In the genomic region with DNA sequence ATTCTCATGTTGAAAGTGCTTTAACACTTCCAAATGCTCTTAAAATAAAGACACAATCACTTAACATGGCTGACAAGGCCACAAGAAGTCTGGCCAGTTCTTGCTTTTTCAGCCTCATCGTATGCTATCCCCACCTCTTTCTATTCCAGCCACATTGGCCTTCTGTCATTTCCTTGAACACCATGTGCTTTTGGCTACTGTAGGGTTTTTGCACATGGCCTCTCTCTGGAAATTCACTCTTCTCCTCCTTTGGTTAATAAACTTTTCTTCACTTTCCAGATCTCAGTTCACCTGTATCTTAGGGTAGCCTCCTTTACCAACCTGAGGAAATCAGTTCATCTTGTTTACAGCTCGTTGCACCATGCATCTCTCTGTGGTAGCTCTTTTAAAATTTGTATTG, we compare ENCODE assay signal across 34 cellular contexts.
"Had no signal": no experiment of that assay in that cellular context is flagged by ENCODE, and none has a peak within 500 bp of the region (broad histone marks: within the 10 kb centered on the region; RNA-seq: fewer than 3 reads in every experiment).

No MANE protein-coding gene starts in this region.

- ATAC-seq: activated naive CD4-positive, alpha-beta T cell treated with anti-CD3 and anti-CD28 coated beads, Interleukin-2, amount 50 U/mL, for 72 hours; activated naive CD8-positive, alpha-beta T cell treated with anti-CD3 and anti-CD28 coated beads, Interleukin-2, amount 50 U/mL, for 24 hours; activated T-cell treated with anti-CD3 and anti-CD28 coated beads, Interleukin-2, amount 50 U/mL, for 4 hours; activated T-cell treated with anti-CD3 and anti-CD28 coated beads, Interleukin-2, amount 50 U/mL, for 72 hours; activated T-helper 17 cell treated with anti-CD3 and anti-CD28 coated beads, Interleukin-2, amount 50 U/mL, for 72 hours; body of pancreas had no signal

- H3K9me3 ChIP-seq: adrenal gland, ascending aorta, body of pancreas, breast epithelium had no signal

- H3K27ac ChIP-seq: adrenal gland, ascending aorta, body of pancreas, brain microvascular endothelial cell, breast epithelium, cardiac muscle cell had no signal

- DNase-seq: activated effector memory CD4-positive, alpha-beta T cell treated with anti-CD3 and anti-CD28 coated beads, Interleukin-2, amount 50 U/mL, for 16 hours; activated effector memory CD4-positive, alpha-beta T cell treated with Interleukin-2 at 50 U/mL for 16 hours; activated gamma-delta T cell; activated gamma-delta T cell treated with Interleukin-2 at 50 U/mL for 16 hours; activated naive CD4-positive, alpha-beta T cell; activated naive CD4-positive, alpha-beta T cell treated with anti-CD3 and anti-CD28 coated beads for 36 hours; activated naive CD4-positive, alpha-beta T cell treated with anti-CD3 and anti-CD28 coated beads, Interleukin-2, amount 10 ng/mL, durations not matched to agents 7 days and 5 days; activated naive CD4-positive, alpha-beta T cell treated with anti-CD3 and anti-CD28 coated beads, Interleukin-2, amount 50 U/mL, for 16 hours; activated naive CD4-positive, alpha-beta T cell treated with Interleukin-2 at 50 U/mL for 16 hours; activated naive CD8-positive, alpha-beta T cell treated with anti-CD3 and anti-CD28 coated beads for 36 hours; activated naive CD8-positive, alpha-beta T cell treated with anti-CD3 and anti-CD28 coated beads, Interleukin-2, amount 10 ng/mL, durations not matched to agents 7 days and 5 days; activated naive CD8-positive, alpha-beta T cell treated with anti-CD3 and anti-CD28 coated beads, Interleukin-2, amount 50 U/mL, for 24 hours; activated T-cell treated with anti-CD3 and anti-CD28 coated beads, Interleukin-2, amount 50 U/mL, for 1 hour; activated T-cell treated with anti-CD3 and anti-CD28 coated beads, Interleukin-2, amount 50 U/mL, for 24 hours; activated T-cell treated with anti-CD3 and anti-CD28 coated beads, Interleukin-2, amount 50 U/mL, for 4 hours; activated T-cell treated with anti-CD3 and anti-CD28 coated beads, Interleukin-2, amount 50 U/mL, for 48 hours; activated T-cell treated with anti-CD3 and anti-CD28 coated beads, Interleukin-2, amount 50 U/mL, for 72 hours; adrenal gland; amniotic stem cell; amygdala; anterior cingulate cortex; aorta; body of pancreas; brain microvascular endothelial cell; caudate nucleus; central memory CD4-positive, alpha-beta T cell; cerebellar nuclear complex had no signal

- H3K4me1 ChIP-seq: adrenal gland, ascending aorta, body of pancreas, breast epithelium had no signal

- H3K4me3 ChIP-seq: adrenal gland, ascending aorta, body of pancreas, breast epithelium, cardiac muscle cell had no signal

- H3K27me3 ChIP-seq: adrenal gland, ascending aorta, body of pancreas, brain microvascular endothelial cell, breast epithelium, cardiac muscle cell had no signal

- FAIRE-seq: astrocyte, bronchial epithelial cell had no signal

- H3K36me3 ChIP-seq: adrenal gland, ascending aorta, brain microvascular endothelial cell, breast epithelium, cardiac muscle cell had no signal
